Comparison of ENCODE assay signal across 22 cellular contexts in the genomic region with DNA sequence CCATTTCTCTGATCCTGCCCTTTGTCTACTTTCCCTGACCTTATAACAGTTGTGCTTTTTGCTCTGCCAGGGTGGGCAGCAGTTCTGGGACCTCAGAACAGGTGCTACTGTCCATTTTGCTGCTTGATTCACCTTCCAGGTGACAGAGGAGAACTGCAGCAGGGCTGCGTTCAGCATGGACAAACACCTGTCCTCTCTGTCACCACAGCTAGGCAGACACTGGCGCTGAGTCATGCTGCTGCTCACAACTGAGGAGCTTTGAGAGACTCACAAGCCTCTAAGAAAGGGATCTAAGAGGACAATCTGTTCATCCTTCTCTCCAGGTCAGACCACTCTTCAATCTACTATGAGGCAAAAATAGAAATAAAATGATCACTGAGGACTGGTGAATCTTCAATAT.
DNase-seq lines count a peak whose midpoint lies in the region; ATAC-seq and TF ChIP-seq lines count a peak whose summit lies in the region.
"Had no signal": no experiment of that assay in that cellular context is flagged by ENCODE, and none has a peak within 500 bp of the region (broad histone marks: within the 10 kb centered on the region; RNA-seq: fewer than 3 reads in every experiment).

No MANE protein-coding gene starts in this region.

- H3K9me3 Mint-ChIP-seq in Calu3 (ENCODE audit: low read depth, unreplicated experiment), result peaks cover 3% of the 10 kb centered on the region

- no peak overlapping the region for H3K4me3 Mint-ChIP-seq in Calu3 (ENCODE audit: low read depth, unreplicated experiment)
- H3K4me3 Mint-ChIP-seq: CD4-positive, CD25-positive, alpha-beta regulatory T cell; effector memory CD8-positive, alpha-beta T cell; immature natural killer cell; stimulated activated naive B cell treated with anti-CD40 and anti-IgM and Interleukin-4, amounts not matched to agents 10 μg/mL and 1 μg/mL and 100 μg/mL, for 72 hours had no signal

- no peaks in the 10 kb centered on the region for H3K36me3 Mint-ChIP-seq in Calu3 (ENCODE audit: insufficient read depth, unreplicated experiment)
- H3K36me3 Mint-ChIP-seq: activated naive CD4-positive, alpha-beta T cell treated with anti-CD3 and anti-CD28 coated beads, Interleukin-2, amount 50 U/mL, for 72 hours; CD4-positive, CD25-positive, alpha-beta regulatory T cell; immature natural killer cell; stimulated activated naive B cell treated with anti-CD40 and anti-IgM and Interleukin-4, amounts not matched to agents 10 μg/mL and 1 μg/mL and 100 μg/mL, for 72 hours had no signal

- peak; percentile 2 for DNase-seq in Calu3
- peak; percentile 22 for DNase-seq in NCI-H1436 (lab: John Stamatoyannopoulos, UW)
- DNase-seq in SHP77 treated with DMSO at 0.1 percent for 48 hours (lab: John Stamatoyannopoulos, UW), result peak; percentile 39
- DNase-seq in kidney tubule cell (ENCODE audit: low spot score), result peak; percentile 50
- DNase-seq in GM10266 (ENCODE audit: extremely low spot score), result no peak
- DNase-seq in stimulated activated CD4-positive, alpha-beta T cell treated with anti-CD3 and anti-CD28 coated beads, Interleukin-15, amount 100 ng/mL, for 24 hours, result no peak
- DNase-seq in DMS114 treated with DMSO at 0.1 percent for 48 hours (lab: John Stamatoyannopoulos, UW; ENCODE audit: unreplicated experiment), result no peak
- DNase-seq: activated CD4-positive, alpha-beta T cell treated with anti-CD3 and anti-CD28 coated beads for 1 hour; activated CD8-positive, alpha-beta memory T cell treated with anti-CD3 and anti-CD28 coated beads for 24 hours; CD4-positive, CD25-positive, alpha-beta regulatory T cell; effector memory CD8-positive, alpha-beta T cell; head of caudate nucleus; immature natural killer cell; lower lobe of right lung; NCI-H187 treated with DMSO at 0.1 percent for 48 hours; stimulated activated naive B cell treated with anti-CD40 and anti-IgM and Interleukin-4, amounts not matched to agents 10 μg/mL and 1 μg/mL and 100 μg/mL, for 72 hours; T1000; tibial artery had no signal

- no peak for ATAC-seq in GM18907 (IDR thresholded peaks at IDR 0.05; ENCODE audit: unreplicated experiment)
- ATAC-seq: activated naive CD4-positive, alpha-beta T cell treated with anti-CD3 and anti-CD28 coated beads, Interleukin-2, amount 50 U/mL, for 72 hours; effector memory CD8-positive, alpha-beta T cell; HCT116; lower lobe of right lung; sciatic nerve; stimulated activated naive B cell treated with anti-CD40 and anti-IgM and Interleukin-4, amounts not matched to agents 10 μg/mL and 1 μg/mL and 100 μg/mL, for 72 hours had no signal

- intact Hi-C loops in Calu3 (cut with micrococcal nuclease; ENCODE audit: unreplicated experiment), result no loop called here

- no TSS peak for BruUV-seq in Calu3 (replicated peaks; lab: Mats Ljungman, UMichigan)

- H3K27ac Mint-ChIP-seq in Calu3 (ENCODE audit: unreplicated experiment), result no peak overlapping the region
- H3K27ac Mint-ChIP-seq: activated naive CD4-positive, alpha-beta T cell treated with anti-CD3 and anti-CD28 coated beads, Interleukin-2, amount 50 U/mL, for 72 hours; effector memory CD8-positive, alpha-beta T cell; immature natural killer cell; stimulated activated naive B cell treated with anti-CD40 and anti-IgM and Interleukin-4, amounts not matched to agents 10 μg/mL and 1 μg/mL and 100 μg/mL, for 72 hours had no signal

- CTCF ChIA-PET in Calu3 (lab: Charles Lee), result no interaction called here

- peaks cover 13% of the 10 kb centered on the region for H3K27me3 Mint-ChIP-seq in Calu3 (ENCODE audit: unreplicated experiment)
- H3K27me3 Mint-ChIP-seq: CD4-positive, CD25-positive, alpha-beta regulatory T cell; effector memory CD8-positive, alpha-beta T cell had no signal

- H3K4me1 Mint-ChIP-seq in Calu3 (ENCODE audit: low read depth, unreplicated experiment), result no peaks in the 10 kb centered on the region
- H3K4me1 Mint-ChIP-seq: CD4-positive, CD25-positive, alpha-beta regulatory T cell; immature natural killer cell; stimulated activated naive B cell treated with anti-CD40 and anti-IgM and Interleukin-4, amounts not matched to agents 10 μg/mL and 1 μg/mL and 100 μg/mL, for 72 hours had no signal

- TF ChIP-seq CTCF in Calu3 (IDR thresholded peaks at IDR 0.05; ENCODE audit: unreplicated experiment) (no peak), GM10266 (IDR thresholded peaks at IDR 0.05; ENCODE audit: control insufficient read depth, insufficient read depth, low read depth, missing control alignments) (no peak)

Comparison
In these comparisons a context has a peak if more than half of its experiments do, and no peak if none do; other contexts are left out.
1. DNase-seq: peak in Calu3 (single experiment), NCI-H1436 (single experiment), SHP77 treated with DMSO at 0.1 percent for 48 hours (single experiment) and kidney tubule cell (single experiment); none in GM10266 (single experiment), stimulated activated CD4-positive, alpha-beta T cell treated with anti-CD3 and anti-CD28 coated beads, Interleukin-15, amount 100 ng/mL, for 24 hours (single experiment) and DMS114 treated with DMSO at 0.1 percent for 48 hours (single experiment).